33 cellular contexts compared by ENCODE assay signal in the genomic region with DNA sequence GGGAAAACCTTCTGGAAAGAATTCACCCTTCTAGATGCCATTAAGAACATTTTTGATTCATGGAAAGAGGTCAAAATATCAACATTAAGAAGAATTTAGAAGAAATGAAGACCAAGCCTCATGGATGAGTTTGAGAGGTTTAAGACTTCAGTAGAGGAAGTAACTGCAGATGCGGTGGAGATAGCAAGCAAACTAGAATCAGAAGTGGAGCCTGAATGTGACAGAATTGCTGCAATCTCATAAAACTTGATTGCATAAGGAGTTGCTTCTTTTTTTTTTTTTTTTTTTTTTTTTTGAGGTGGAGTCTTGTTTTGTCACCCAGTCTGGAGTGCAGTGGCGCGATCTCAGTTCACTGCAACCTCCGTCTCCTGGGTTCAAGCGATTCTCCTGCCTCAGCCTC. TPM values are rescaled to one million over a fixed set of nuclear protein-coding genes. Genes with fewer than 3 reads are reported as not detected.
"Had no signal": no experiment of that assay in that cellular context is flagged by ENCODE, and none has a peak within 500 bp of the region (broad histone marks: within the 10 kb centered on the region; RNA-seq: fewer than 3 reads in every experiment).

No MANE protein-coding gene starts in this region.

- H3K9me3 ChIP-seq: suprapubic skin had no signal

- H3K4me3 ChIP-seq: breast epithelium, dorsolateral prefrontal cortex, hepatocyte, lower lobe of right lung, stomach, suprapubic skin, tibial nerve, uterus had no signal

- H3K36me3 ChIP-seq: breast epithelium, lower lobe of right lung, stomach, suprapubic skin, tibial nerve, uterus had no signal

- DNase-seq: activated CD4-positive, alpha-beta memory T cell treated with anti-CD3 and anti-CD28 coated beads, Interleukin-2, amount 10 ng/mL, durations not matched to agents 7 days and 5 days; activated CD4-positive, alpha-beta T cell treated with anti-CD3 and anti-CD28 coated beads, Interleukin-2, amount 10 ng/mL, durations not matched to agents 24 days and 14 days; activated CD4-positive, CD25-positive, alpha-beta regulatory T cell; activated effector memory CD4-positive, alpha-beta T cell treated with Interleukin-2 at 50 U/mL for 16 hours; activated naive CD4-positive, alpha-beta T cell treated with anti-CD3 and anti-CD28 coated beads for 36 hours; activated naive CD8-positive, alpha-beta T cell treated with anti-CD3 and anti-CD28 coated beads, Interleukin-2, amount 10 ng/mL, durations not matched to agents 7 days and 5 days; activated T-cell treated with anti-CD3 and anti-CD28 coated beads, Interleukin-2, amount 50 U/mL, for 72 hours; amniotic stem cell; dorsolateral prefrontal cortex; effector memory CD8-positive, alpha-beta T cell; glutamatergic neuron; immature natural killer cell; lower lobe of right lung; naive B cell; nucleus accumbens; posterior cingulate gyrus; small intestine; stimulated activated CD4-positive, alpha-beta T cell treated with anti-CD3 and anti-CD28 coated beads, Interleukin-2, amount 100 ng/mL, for 24 hours; stomach; uterus had no signal

- H3K27me3 ChIP-seq: breast epithelium, dorsolateral prefrontal cortex, hepatocyte, stomach, suprapubic skin, tibial nerve, uterus had no signal

- ATAC-seq: activated T-cell treated with anti-CD3 and anti-CD28 coated beads, Interleukin-2, amount 50 U/mL, for 72 hours; effector memory CD8-positive, alpha-beta T cell; esophagus mucosa; left lobe of liver; sciatic nerve; stimulated activated effector memory CD8-positive, alpha-beta T cell treated with anti-CD3 and anti-CD28 coated beads, Interleukin-12 subunit alpha, Interleukin-12 subunit beta, amount 100 ng/mL, for 72 hours had no signal

RNA-seq across cellular contexts. Expression of a gene that starts 51.6 kb away (rescaled TPM):
- total RNA-seq: activated CD4-positive, alpha-beta memory T cell treated with anti-CD3 and anti-CD28 coated beads, Interleukin-2, amount 10 ng/mL, durations not matched to agents 7 days and 5 days; activated CD4-positive, alpha-beta T cell treated with anti-CD3 and anti-CD28 coated beads, Interleukin-2, amount 10 ng/mL, durations not matched to agents 24 days and 14 days; activated naive CD4-positive, alpha-beta T cell treated with anti-CD3 and anti-CD28 coated beads for 36 hours; activated naive CD8-positive, alpha-beta T cell treated with anti-CD3 and anti-CD28 coated beads, Interleukin-2, amount 10 ng/mL, durations not matched to agents 7 days and 5 days; activated T-cell treated with anti-CD3 and anti-CD28 coated beads, Interleukin-2, amount 50 U/mL, for 72 hours; breast epithelium; dorsolateral prefrontal cortex; endothelial cell of umbilical vein; esophagus mucosa; frontal cortex; hepatocyte; kidney epithelial cell; left lobe of liver; lower lobe of right lung; mesenteric fat pad; mucosa of gallbladder; sciatic nerve; stomach; suprapubic skin; tibial nerve; uterus had no signal
